1 cellular context compared by ENCODE assay signal in genomic region chr3:129117134-129117533, GRCh38.
TF ChIP-seq lines count a peak whose summit lies in the region.

No MANE protein-coding gene starts in this region.

TF ChIP-seq in IMR-90, 13 proteins besides CTCF, POLR2A, EP300 and RAD21:
- TF ChIP-seq FOS (IDR thresholded peaks at IDR 0.05; ENCODE audit: low read depth, low read length) (no peak), CHD1 (IDR thresholded peaks at IDR 0.05; ENCODE audit: low read depth, low read length) (no peak), RFX5 (IDR thresholded peaks at IDR 0.05; ENCODE audit: low read depth, low read length) (no peak), NFE2L2 (IDR thresholded peaks at IDR 0.05; ENCODE audit: low read depth, low read length) (no peak)
TF ChIP-seq in IMR-90: peak in this region for 0.
